ENCODE assay signal across 8 cellular contexts in the genomic region with DNA sequence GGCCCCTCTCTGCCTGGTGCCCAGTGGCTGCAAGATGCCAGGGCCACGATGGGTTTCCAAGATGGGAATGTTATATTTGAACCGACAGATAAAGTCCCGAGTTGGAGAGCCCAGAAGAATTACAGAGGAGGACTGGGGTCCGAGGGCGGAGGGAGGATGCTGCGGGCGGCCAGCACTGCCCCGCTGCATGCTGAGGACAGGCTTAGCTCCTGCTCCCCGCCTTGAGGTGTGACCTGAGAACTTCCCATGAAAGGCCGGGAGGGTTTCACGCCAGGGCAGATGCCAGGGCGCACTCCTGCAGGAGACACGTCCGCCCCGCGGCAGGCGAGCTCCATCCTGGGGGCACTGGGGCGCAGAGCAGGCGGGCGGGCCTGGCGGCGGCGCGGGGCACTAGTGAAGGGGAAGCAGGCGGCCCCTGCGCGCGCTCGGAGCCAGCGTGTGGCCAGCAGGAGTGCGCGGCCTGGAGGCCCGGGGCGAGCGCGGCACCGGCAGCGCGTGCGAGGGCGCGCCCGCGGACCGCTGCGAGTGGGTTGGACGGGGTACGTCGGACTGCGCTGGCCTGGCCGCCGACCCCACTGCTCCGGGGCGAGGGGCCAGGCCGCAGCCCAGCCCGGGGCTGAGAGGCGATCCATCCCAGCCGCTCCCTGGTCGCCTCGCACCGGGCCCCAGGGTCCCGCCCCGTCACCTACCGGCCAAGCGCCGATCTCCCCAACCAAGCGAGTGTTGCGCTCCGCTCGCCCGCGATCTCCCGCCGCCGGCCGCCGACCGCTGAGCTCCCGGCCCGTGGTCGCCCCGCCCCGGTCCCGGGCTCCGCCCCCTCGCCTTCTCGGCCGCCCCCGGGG. TPM values are rescaled to one million over a fixed set of nuclear protein-coding genes. Genes with fewer than 3 reads are reported as not detected.
DNase-seq lines count a peak whose midpoint lies in the region; ATAC-seq lines count a peak whose summit lies in the region.

A gene (minus strand): TSS at position 750 of the 842 bp plus-strand sequence. CDS start 26,275 bp downstream, outside the sequence.

- peak within 1 kb of the TSS; percentile 91 for H3K9ac ChIP-seq in mesenchymal stem cell (ENCODE audit: low read length)

- H2AFZ ChIP-seq in mesenchymal stem cell (ENCODE audit: low read depth, low read length) = peak within 1 kb of the TSS; percentile 84

- peak within 1 kb of the TSS; percentile 82 for H4K91ac ChIP-seq in mesenchymal stem cell (ENCODE audit: low read length)

- no peaks in the 10 kb centered on the region for H3K79me1 ChIP-seq in mesenchymal stem cell (replicated peaks; ENCODE audit: low read length, poor library complexity, severe bottlenecking)

- peaks cover 70 to 71% of the 10 kb centered on the region in 2 donors for H3K4me1 Mint-ChIP-seq in effector memory CD8-positive, alpha-beta T cell (ENCODE audit: low read depth in 2 of 2)

- peak within 1 kb of the TSS in 1 of 2 experiments; percentile 16 for H3K23ac ChIP-seq in mesenchymal stem cell (ENCODE audit: low read length in 2 of 2)

- H3K4me2 ChIP-seq in mesenchymal stem cell (ENCODE audit: low read length, poor library complexity, severe bottlenecking) = peak within 1 kb of the TSS; percentile 94

- peak within 1 kb of the TSS in 1 of 2 experiments; percentile 86 for H3K14ac ChIP-seq in mesenchymal stem cell (ENCODE audit: low read length in 2 of 2)

- peaks cover 38% of the 10 kb centered on the region for H3K4me1 ChIP-seq in mesenchymal stem cell (ENCODE audit: control insufficient read depth, insufficient read depth, low read depth, low read length)

- peak; percentile 13 for ATAC-seq in HG02938 (IDR thresholded peaks at IDR 0.05; ENCODE audit: unreplicated experiment)
- ATAC-seq in effector memory CD8-positive, alpha-beta T cell (replicated peaks) = peak; percentile 39

- peak within 1 kb of the TSS; percentile 79 to 84 for H3K4ac ChIP-seq in mesenchymal stem cell (ENCODE audit: low read depth in 1 of 2, low read length in 2 of 2)

- H3K36me3 Mint-ChIP-seq in effector memory CD8-positive, alpha-beta T cell (ENCODE audit: insufficient read depth) = peaks cover 17% of the 10 kb centered on the region

- H3K27me3 ChIP-seq in mesenchymal stem cell (ENCODE audit: control insufficient read depth in 1 of 2, insufficient read depth in 1 of 2, low read length in 2 of 2) = no peaks in the 10 kb centered on the region

- no peaks in the 10 kb centered on the region for H3K9me3 ChIP-seq in mesenchymal stem cell (ENCODE audit: control insufficient read depth, low read length)

- peak within 1 kb of the TSS; percentile 88 to 91 for H3K4me3 ChIP-seq in mesenchymal stem cell (ENCODE audit: insufficient read depth in 1 of 2, low read depth in 1 of 2, low read length in 2 of 2)

- peak within 1 kb of the TSS; percentile 95 for H3K27ac ChIP-seq in mesenchymal stem cell (ENCODE audit: low read length, poor library complexity, severe bottlenecking)

- peak within 1 kb of the TSS; percentile 88 for H4K8ac ChIP-seq in mesenchymal stem cell (ENCODE audit: low read length)

- WGBS in mesenchymal stem cell = under 1% methylated on average over 80 of the region's 89 CpGs

- H2BK120ac ChIP-seq in mesenchymal stem cell (ENCODE audit: low read depth, low read length) = peak within 1 kb of the TSS; percentile 50

- peak within 1 kb of the TSS; percentile 75 to 94 for H3K18ac ChIP-seq in mesenchymal stem cell (ENCODE audit: low read depth in 1 of 2, low read length in 2 of 2)

- H2AK5ac ChIP-seq in mesenchymal stem cell (ENCODE audit: low read length, severe bottlenecking) = peak within 1 kb of the TSS; percentile 22

- peak within 1 kb of the TSS; percentile 91 for H2BK5ac ChIP-seq in mesenchymal stem cell (ENCODE audit: low read depth, low read length, poor library complexity, severe bottlenecking)

- H3K27ac Mint-ChIP-seq in effector memory CD8-positive, alpha-beta T cell = peak within 1 kb of the TSS; percentile 91 to 93

- H3K36me3 ChIP-seq in mesenchymal stem cell (ENCODE audit: control insufficient read depth in 1 of 2, insufficient read depth in 2 of 2, low read depth in 1 of 2, low read length in 2 of 2) = peaks cover 0 to 5% of the 10 kb centered on the region in 2 experiments

- H3K9me3 Mint-ChIP-seq in effector memory CD8-positive, alpha-beta T cell = no peaks in the 10 kb centered on the region

- peak within 1 kb of the TSS; percentile 98 for H2BK15ac ChIP-seq in mesenchymal stem cell (ENCODE audit: low read depth, poor library complexity, severe bottlenecking)

- peak within 1 kb of the TSS; percentile 82 to 88 for H3K4me3 Mint-ChIP-seq in effector memory CD8-positive, alpha-beta T cell

- no peaks in the 10 kb centered on the region for H3K27me3 Mint-ChIP-seq in effector memory CD8-positive, alpha-beta T cell

- peak; percentile 77 to 82 for DNase-seq in NCI-H2081 (lab: John Stamatoyannopoulos, UW)
- no peak for DNase-seq in NCI-H2081 treated with DMSO at 0.1 percent for 48 hours (lab: John Stamatoyannopoulos, UW)
- DNase-seq in NCI-H526 (lab: John Stamatoyannopoulos, UW) = peak; percentile 30 to 93
- peak; percentile 28 to 31 for DNase-seq in activated CD8-positive, alpha-beta memory T cell treated with anti-CD3 and anti-CD28 coated beads for 4 hours (ENCODE audit: low read depth in 2 of 2)
- peak; percentile 66 to 71 (median 68) for DNase-seq in effector memory CD8-positive, alpha-beta T cell
- peak; percentile 83 for DNase-seq in mesenchymal stem cell
- peak in 5 of 6 experiments; percentile 48 to 83 (median 69) for DNase-seq in stimulated activated naive CD4-positive, alpha-beta T cell (lab: John Stamatoyannopoulos, UW)

- H2BK12ac ChIP-seq in mesenchymal stem cell (ENCODE audit: low read length in 2 of 2) = peak within 1 kb of the TSS; percentile 81 to 84

RNA-seq across cellular contexts. Expression of the gene that starts here (rescaled TPM):
- 1.1 TPM for polyA plus RNA-seq in mesenchymal stem cell (2013, experiment 1 of 2)
- polyA plus RNA-seq in mesenchymal stem cell (2013, experiment 2 of 2) = 1.4 TPM
